ENCODE assay signal across 8 cellular contexts in the genomic region with DNA sequence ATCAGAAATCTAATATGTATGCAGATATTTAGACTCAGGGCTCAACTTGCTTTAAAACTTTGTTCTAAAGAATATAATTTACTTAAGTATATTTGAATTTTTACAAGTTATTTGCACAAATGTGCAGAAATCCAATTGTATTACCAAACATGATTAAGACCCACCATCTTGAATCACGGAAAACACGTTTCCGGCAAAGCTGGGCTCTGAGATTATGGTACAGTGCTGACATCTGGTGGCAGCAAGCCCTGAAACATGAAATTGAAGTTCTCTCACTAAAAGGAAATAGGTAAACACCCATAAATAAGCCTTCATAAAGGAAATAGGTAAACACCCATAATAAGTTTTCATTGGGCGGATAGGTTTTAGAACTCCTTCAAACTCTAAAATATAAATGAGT.
DNase-seq lines count a peak whose midpoint lies in the region; ATAC-seq and TF ChIP-seq lines count a peak whose summit lies in the region.

No MANE protein-coding gene starts in this region.

- H2BK15ac ChIP-seq in neuronal stem cell (ENCODE audit: low read length): no peak overlapping the region

- H2AK5ac ChIP-seq in neuronal stem cell (ENCODE audit: low read depth, low read length): no peak overlapping the region

- no peak overlapping the region for H3K9ac ChIP-seq in neuronal stem cell (ENCODE audit: low read depth, low read length, poor library complexity)

- peak; percentile 69 for ATAC-seq in HG03354 (IDR thresholded peaks at IDR 0.05; ENCODE audit: poor library complexity, severe bottlenecking, unreplicated experiment)
- ATAC-seq in activated T-cell treated with anti-CD3 and anti-CD28 coated beads, Interleukin-2, amount 50 U/mL, for 4 hours: no peak
- ATAC-seq in HG02588 (IDR thresholded peaks at IDR 0.05; ENCODE audit: unreplicated experiment): no peak

- H4K91ac ChIP-seq in neuronal stem cell (ENCODE audit: low read depth, low read length, poor library complexity): no peak overlapping the region

- no peak overlapping the region for H3K18ac ChIP-seq in neuronal stem cell (ENCODE audit: low read length)

- H3K4me3 ChIP-seq in DOHH2 (ENCODE audit: low read length) (no peak overlapping the region), PC-9 (no peak overlapping the region), fibroblast of mammary gland (ENCODE audit: control insufficient read depth, low read depth, low read length) (no peak overlapping the region), neuronal stem cell (ENCODE audit: low read length in 2 of 2) (no peak overlapping the region), tibial nerve (no peak overlapping the region)

- POLR2A ChIA-PET in PC-9 (lab: Charles Lee; ENCODE audit: unreplicated experiment): no interaction called here

- no TSS peak for BruUV-seq in PC-9 (replicated peaks; lab: Mats Ljungman, UMichigan)

- TF ChIP-seq EP300 in tibial nerve (IDR thresholded peaks at IDR 0.05): no peak

- CTCF ChIA-PET in PC-9 (lab: Charles Lee): interaction anchor here (0.7 kb wide), 1 partner anchor 276 kb away, joined by 6 read pairs; no protein-coding TSS in a partner anchor

- no peak overlapping the region for H3K23ac ChIP-seq in neuronal stem cell (ENCODE audit: low read depth, low read length, poor library complexity)

- H3K4me1 ChIP-seq in DOHH2 (ENCODE audit: control insufficient read depth, low read length) (no peaks in the 10 kb centered on the region), PC-9 (replicated peaks; ENCODE audit: insufficient read depth) (no peaks in the 10 kb centered on the region; the same call in 1 of the 2 replicates), neuronal stem cell (ENCODE audit: control insufficient read depth in 2 of 2, insufficient read depth in 1 of 2, low read depth in 1 of 2, low read length in 2 of 2) (peaks cover 0 to 4% of the 10 kb centered on the region in 2 donors), tibial nerve (no peaks in the 10 kb centered on the region)

- H3K27me3 Mint-ChIP-seq in activated T-cell treated with anti-CD3 and anti-CD28 coated beads, Interleukin-2, amount 50 U/mL, for 4 hours (ENCODE audit: low read depth): no peaks in the 10 kb centered on the region

- TF ChIP-seq CTCF in DOHH2 (IDR thresholded peaks at IDR 0.05; ENCODE audit: low read depth, low read length, poor library complexity, severe bottlenecking) (peak; percentile 45), PC-9 (conservative IDR thresholded peaks at IDR 0.05) (peak; percentile 65), fibroblast of mammary gland (conservative IDR thresholded peaks at IDR 0.05; ENCODE audit: control insufficient read depth, insufficient read depth, low read depth, low read length) (peak; percentile 76), tibial nerve (IDR thresholded peaks at IDR 0.05) (peak; percentile 30 to 61 (median 50))

- no peak overlapping the region for H3K4ac ChIP-seq in neuronal stem cell (ENCODE audit: low read length)

- H3F3A ChIP-seq in DOHH2 (ENCODE audit: control insufficient read depth, insufficient read depth) (no peaks in the 10 kb centered on the region), PC-9 (ENCODE audit: insufficient read depth, low read depth) (no peaks in the 10 kb centered on the region)

- no peak for TF ChIP-seq POLR2A in tibial nerve (IDR thresholded peaks at IDR 0.05)

- no peaks in the 10 kb centered on the region for H3K4me1 Mint-ChIP-seq in activated T-cell treated with anti-CD3 and anti-CD28 coated beads, Interleukin-2, amount 50 U/mL, for 4 hours (ENCODE audit: low read depth)

- no peaks in the 10 kb centered on the region for H4K20me1 ChIP-seq in DOHH2 (ENCODE audit: control insufficient read depth, insufficient read depth, low read depth, low read length)
- H4K20me1 ChIP-seq in PC-9 (ENCODE audit: insufficient read depth): no peaks in the 10 kb centered on the region

- H3K4me2 ChIP-seq in DOHH2 (ENCODE audit: low read length): no peak overlapping the region
- H3K4me2 ChIP-seq in PC-9: no peak overlapping the region
- no peak overlapping the region for H3K4me2 ChIP-seq in neuronal stem cell (ENCODE audit: insufficient read depth, low read length, poor library complexity, severe bottlenecking)

- no peaks in the 10 kb centered on the region for H3K9me3 ChIP-seq in DOHH2 (ENCODE audit: control insufficient read depth, insufficient read depth, low read length)
- H3K9me3 ChIP-seq in PC-9 (ENCODE audit: insufficient read depth, low read depth): no peaks in the 10 kb centered on the region
- no peaks in the 10 kb centered on the region for H3K9me3 ChIP-seq in neuronal stem cell (replicated peaks in 1 of 2; ENCODE audit: control insufficient read depth in 2 of 2, insufficient read depth in 1 of 2, low read depth in 1 of 2, low read length in 2 of 2)
- no peaks in the 10 kb centered on the region for H3K9me3 ChIP-seq in tibial nerve

- no peak overlapping the region for H2BK120ac ChIP-seq in neuronal stem cell (ENCODE audit: low read depth, low read length)

- DNase-seq in PC-9 (peak in 1 of 2 experiments; percentile 6), fibroblast of mammary gland (ENCODE audit: low read depth) (peak; percentile 71), neuronal stem cell (ENCODE audit: low spot score) (peak; percentile 15), tibial nerve (ENCODE audit: low spot score in 2 of 2) (peak; percentile 19 to 66)
- DNase-seq in activated T-cell treated with anti-CD3 and anti-CD28 coated beads, Interleukin-2, amount 50 U/mL, for 4 hours: peak; percentile 53

- H4K8ac ChIP-seq in neuronal stem cell (ENCODE audit: low read depth, low read length): no peak overlapping the region

- H3K27me3 ChIP-seq in DOHH2 (ENCODE audit: control insufficient read depth, low read length) (no peaks in the 10 kb centered on the region), PC-9 (ENCODE audit: insufficient read depth, low read depth) (no peaks in the 10 kb centered on the region), neuronal stem cell (ENCODE audit: control insufficient read depth in 3 of 3, insufficient read depth in 3 of 3, low read depth in 1 of 3, low read length in 3 of 3) (no peaks in the 10 kb centered on the region), tibial nerve (no peaks in the 10 kb centered on the region)

- H2AFZ ChIP-seq in PC-9 (no peak overlapping the region), neuronal stem cell (ENCODE audit: low read length) (peak overlapping the region; percentile 83)

- intact Hi-C loops in PC-9 (cut with micrococcal nuclease; ENCODE audit: unreplicated experiment): loop anchor here (5.0 to 10.0 kb wide), 3 partner anchors 97 to 1775 kb away; partner anchors contain the start of gene MAOA

- no peak overlapping the region for H3K14ac ChIP-seq in neuronal stem cell (ENCODE audit: low read length)

- no peaks in the 10 kb centered on the region for H3K36me3 Mint-ChIP-seq in activated T-cell treated with anti-CD3 and anti-CD28 coated beads, Interleukin-2, amount 50 U/mL, for 4 hours (ENCODE audit: insufficient read depth)

- no peak overlapping the region for H2BK12ac ChIP-seq in neuronal stem cell (ENCODE audit: low read length)

- no peak overlapping the region for H2BK5ac ChIP-seq in neuronal stem cell (ENCODE audit: low read length)

- H3K4me3 Mint-ChIP-seq in activated T-cell treated with anti-CD3 and anti-CD28 coated beads, Interleukin-2, amount 50 U/mL, for 4 hours: no peak overlapping the region

- WGBS in neuronal stem cell (ENCODE audit: extremely low coverage in 2 of 2, insufficient read length in 2 of 2, insufficient replicate concordance in 1 of 2), 2 donors: no CpG with 5 or more reads among the region's 4 CpGs
- WGBS in tibial nerve, 2 donors: 19 to 22% methylated on average over 4 of the region's 4 CpGs

- H3K9me3 Mint-ChIP-seq in activated T-cell treated with anti-CD3 and anti-CD28 coated beads, Interleukin-2, amount 50 U/mL, for 4 hours: no peaks in the 10 kb centered on the region

- no peaks in the 10 kb centered on the region for H3K36me3 ChIP-seq in DOHH2 (ENCODE audit: control insufficient read depth, low read length)
- no peaks in the 10 kb centered on the region for H3K36me3 ChIP-seq in PC-9 (ENCODE audit: low read depth)
- no peaks in the 10 kb centered on the region for H3K36me3 ChIP-seq in neuronal stem cell (replicated peaks in 1 of 2; ENCODE audit: control insufficient read depth in 2 of 2, insufficient read depth in 2 of 2, low read length in 2 of 2)
- H3K36me3 ChIP-seq in tibial nerve: no peaks in the 10 kb centered on the region

- H3K9me2 ChIP-seq in DOHH2 (replicated peaks; ENCODE audit: control insufficient read depth, low read length) (no peaks in the 10 kb centered on the region), PC-9 (ENCODE audit: insufficient read depth) (no peaks in the 10 kb centered on the region)

- H3K79me1 ChIP-seq in neuronal stem cell (ENCODE audit: low read depth, low read length): no peaks in the 10 kb centered on the region

- H3K79me2 ChIP-seq in DOHH2 (ENCODE audit: control insufficient read depth, low read length) (no peaks in the 10 kb centered on the region), PC-9 (ENCODE audit: low read depth) (no peaks in the 10 kb centered on the region)

- H3K27ac ChIP-seq in DOHH2 (ENCODE audit: low read depth, low read length) (no peak overlapping the region), PC-9 (no peak overlapping the region), neuronal stem cell (replicated peaks; ENCODE audit: low read length) (no peak overlapping the region), tibial nerve (no peak overlapping the region)
